ENCODE assay signal across 20 cellular contexts in the genomic region with DNA sequence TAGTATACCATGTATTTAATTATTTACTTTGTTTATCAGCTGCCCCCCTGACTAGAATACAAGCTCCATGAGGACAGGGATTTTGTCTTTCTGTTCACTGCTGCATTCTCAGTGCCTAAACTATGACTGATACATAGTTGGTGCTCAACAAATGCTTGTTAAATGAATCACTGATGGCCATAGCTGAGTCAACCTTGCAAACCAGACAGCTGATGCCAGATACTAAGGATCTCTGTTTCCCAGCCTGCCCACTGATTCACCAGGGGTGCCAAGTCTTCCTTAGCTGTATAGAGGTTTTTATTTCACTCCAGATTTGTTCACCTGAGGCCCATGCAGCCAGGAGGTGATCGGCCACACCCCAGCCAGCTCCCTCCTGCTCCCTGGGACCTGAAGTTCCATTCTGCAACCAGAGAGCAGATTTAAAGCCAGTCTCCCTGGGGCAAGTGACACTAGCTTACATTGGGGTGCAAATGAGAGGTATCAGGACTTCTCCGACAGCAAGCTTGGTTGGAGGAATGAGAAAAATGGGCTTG.
A peak's percentile ranks its signal among the peaks of the same experiment; 100 is the strongest.
DNase-seq lines count a peak whose midpoint lies in the region; ATAC-seq, FAIRE-seq and TF ChIP-seq lines count a peak whose summit lies in the region.
"Had no signal": no experiment of that assay in that cellular context is flagged by ENCODE, and none has a peak within 500 bp of the region (broad histone marks: within the 10 kb centered on the region; RNA-seq: fewer than 3 reads in every experiment).

No MANE protein-coding gene starts in this region.

- no peaks in the 10 kb centered on the region for H3K4me1 ChIP-seq in suprapubic skin
- H3K4me1 ChIP-seq: SJSA1 had no signal

- H3K9me3 Mint-ChIP-seq in osteocyte (ENCODE audit: unreplicated experiment): no peaks in the 10 kb centered on the region

- 83% methylated on average over 2 of the region's 2 CpGs for WGBS in suprapubic skin

- TF ChIP-seq CTCF in bronchial epithelial cell (IDR thresholded peaks at IDR 0.05; ENCODE audit: insufficient read depth, low read length, severe bottlenecking): no peak
- no peak for TF ChIP-seq CTCF in WERI-Rb-1 (IDR thresholded peaks at IDR 0.05; ENCODE audit: low read depth, low read length)
- TF ChIP-seq CTCF in suprapubic skin (IDR thresholded peaks at IDR 0.05): no peak
- no peak for TF ChIP-seq CTCF in osteocyte (IDR thresholded peaks at IDR 0.05)

- TF ChIP-seq EP300 in suprapubic skin (IDR thresholded peaks at IDR 0.05): no peak

- peaks cover 2% of the 10 kb centered on the region for H3K27me3 ChIP-seq in bronchial epithelial cell (ENCODE audit: control insufficient read depth, insufficient read depth, low read length)
- no peaks in the 10 kb centered on the region for H3K27me3 ChIP-seq in WERI-Rb-1 (ENCODE audit: insufficient read depth, low read depth, severe bottlenecking)
- H3K27me3 ChIP-seq in suprapubic skin: peaks cover 6% of the 10 kb centered on the region

- H3K27ac ChIP-seq in WERI-Rb-1 (no peak overlapping the region), suprapubic skin (no peak overlapping the region)
- H3K27ac ChIP-seq: SJSA1 had no signal

- no peak for FAIRE-seq in bronchial epithelial cell (lab: Jason Lieb, UNC)
- FAIRE-seq: G401.6, GM12891 had no signal

- H3K4me3 Mint-ChIP-seq in osteocyte (ENCODE audit: unreplicated experiment): no peak overlapping the region
- H3K4me3 Mint-ChIP-seq: IgD-negative memory B cell had no signal

- H3K4me1 Mint-ChIP-seq in osteocyte (ENCODE audit: unreplicated experiment): no peaks in the 10 kb centered on the region
- H3K4me1 Mint-ChIP-seq: IgD-negative memory B cell had no signal

- H3K36me3 ChIP-seq in bronchial epithelial cell (ENCODE audit: control insufficient read depth, insufficient read depth, low read length): no peaks in the 10 kb centered on the region
- H3K36me3 ChIP-seq in WERI-Rb-1: no peaks in the 10 kb centered on the region
- H3K36me3 ChIP-seq in suprapubic skin: no peaks in the 10 kb centered on the region
- H3K36me3 ChIP-seq: SJSA1 had no signal

- H3K4me3 ChIP-seq in bronchial epithelial cell (ENCODE audit: low read depth, low read length) (no peak overlapping the region), WERI-Rb-1 (ENCODE audit: low read depth, low read length) (no peak overlapping the region), suprapubic skin (no peak overlapping the region)
- H3K4me3 ChIP-seq: SJSA1 had no signal

- ATAC-seq in GM21576 (IDR thresholded peaks at IDR 0.05; ENCODE audit: unreplicated experiment): no peak

- TF ChIP-seq POLR2A in suprapubic skin (IDR thresholded peaks at IDR 0.05): no peak

- H3K36me3 Mint-ChIP-seq in osteocyte (ENCODE audit: unreplicated experiment): no peaks in the 10 kb centered on the region
- H3K36me3 Mint-ChIP-seq: IgD-negative memory B cell had no signal

- H3K27me3 Mint-ChIP-seq in osteocyte (ENCODE audit: unreplicated experiment): no peaks in the 10 kb centered on the region
- H3K27me3 Mint-ChIP-seq: IgD-negative memory B cell had no signal

- H3K9me3 ChIP-seq in WERI-Rb-1 (ENCODE audit: severe bottlenecking) (peaks cover 4% of the 10 kb centered on the region), suprapubic skin (no peaks in the 10 kb centered on the region)
- H3K9me3 ChIP-seq: Caco-2, SJSA1 had no signal

- DNase-seq in EH (ENCODE audit: low read depth): peak; percentile 9
- peak; percentile 3 for DNase-seq in M059J (ENCODE audit: low read depth)
- peak; percentile 63 for DNase-seq in bronchial epithelial cell (ENCODE audit: low read depth)
- DNase-seq in kidney tubule cell (ENCODE audit: low spot score): peak; percentile 66
- no peak for DNase-seq in WERI-Rb-1
- DNase-seq in suprapubic skin (ENCODE audit: low spot score in 2 of 2): no peak
- no peak for DNase-seq in osteocyte (ENCODE audit: extremely low spot score, unreplicated experiment)
- DNase-seq: AML-193, Caco-2, DMS53, H7, NCI-H1436, NCI-H2029 treated with DMSO at 0.1 percent for 48 hours, NCI-H524, RPMI8226 had no signal

- H3K27ac Mint-ChIP-seq in osteocyte (ENCODE audit: unreplicated experiment): no peak overlapping the region
- H3K27ac Mint-ChIP-seq: IgD-negative memory B cell had no signal

Comparison
In these comparisons a context has a peak if more than half of its experiments do, and no peak if none do; other contexts are left out.
1. DNase-seq: peak in EH (single experiment), M059J (single experiment), bronchial epithelial cell (single experiment) and kidney tubule cell (single experiment); none in WERI-Rb-1 (single experiment), suprapubic skin (0 of 2) and osteocyte (single experiment).